Comparison of ENCODE assay signal across 9 cellular contexts in the genomic region with DNA sequence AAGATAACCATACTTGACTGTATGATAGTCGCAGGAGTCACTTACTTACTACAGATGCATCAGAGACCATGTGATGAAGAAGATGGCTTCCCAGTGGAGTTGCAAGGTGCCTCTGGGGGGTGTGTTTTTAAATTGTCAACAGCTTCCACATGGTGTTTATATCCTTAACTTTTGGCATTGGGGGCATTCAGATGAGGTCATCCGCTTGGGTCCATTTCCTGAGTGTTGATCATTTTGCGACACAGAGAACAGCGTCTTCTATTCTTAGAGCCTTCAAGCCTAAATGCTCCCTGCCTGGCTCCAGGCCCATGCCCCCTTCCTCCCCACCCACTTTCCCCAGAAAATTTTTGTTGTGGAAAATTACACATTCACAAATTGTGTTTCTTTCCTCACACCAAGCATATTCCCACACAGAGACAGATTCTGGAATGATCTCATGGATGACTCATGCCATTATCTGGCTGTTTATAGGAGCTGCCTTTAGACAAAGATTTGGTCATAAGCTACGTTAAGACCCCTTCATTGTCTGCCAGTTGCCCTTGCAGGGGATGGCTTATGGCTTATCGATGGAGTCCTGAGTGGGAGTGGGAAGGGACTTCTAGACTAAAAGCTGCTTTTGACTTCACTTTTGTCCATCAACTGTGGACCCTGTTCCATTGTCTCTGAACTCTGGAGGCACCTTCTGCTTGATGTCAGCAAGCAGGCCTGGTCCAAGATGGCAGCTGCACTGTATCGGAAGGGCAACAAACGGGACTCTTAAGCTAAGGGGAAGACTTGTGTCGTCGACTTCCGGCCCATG.
DNase-seq lines count a peak whose midpoint lies in the region; ATAC-seq, FAIRE-seq and TF ChIP-seq lines count a peak whose summit lies in the region.
"Had no signal": no experiment of that assay in that cellular context is flagged by ENCODE, and none has a peak within 500 bp of the region (broad histone marks: within the 10 kb centered on the region; RNA-seq: fewer than 3 reads in every experiment).

No MANE protein-coding gene starts in this region.

- H3K27ac Mint-ChIP-seq in natural killer cell treated with Interleukin-12 subunit alpha and Interleukin-12 subunit beta and Interleukin-15 and Interleukin-18, amount 100 ng/mL, for 72 hours: no peak overlapping the region
- H3K27ac Mint-ChIP-seq in natural killer cell: peak overlapping the region in 1 of 2 donors; percentile 52

- H3K27me3 Mint-ChIP-seq in natural killer cell treated with Interleukin-12 subunit alpha and Interleukin-12 subunit beta and Interleukin-15 and Interleukin-18, amount 100 ng/mL, for 72 hours: peaks cover 0 to 5% of the 10 kb centered on the region in 2 donors
- peaks cover 0 to 3% of the 10 kb centered on the region in 2 donors for H3K27me3 Mint-ChIP-seq in natural killer cell (ENCODE audit: low read depth in 2 of 2)

- intact Hi-C loops in natural killer cell (cut with micrococcal nuclease) (no loop called here), lower lobe of right lung (cut with DNase I) (no loop called here), vagina (cut with DNase I) (no loop called here)

- peaks cover 24 to 27% of the 10 kb centered on the region in 2 donors for H3K4me1 Mint-ChIP-seq in natural killer cell treated with Interleukin-12 subunit alpha and Interleukin-12 subunit beta and Interleukin-15 and Interleukin-18, amount 100 ng/mL, for 72 hours (ENCODE audit: low read depth in 2 of 2)
- H3K4me1 Mint-ChIP-seq in natural killer cell: peaks cover 14 to 19% of the 10 kb centered on the region in 2 donors

- H3K4me1 ChIP-seq in lower lobe of right lung (peaks cover 71% of the 10 kb centered on the region), vagina (peaks cover 86% of the 10 kb centered on the region)

- peak; percentile 57 for DNase-seq in natural killer cell treated with Interleukin-12 subunit alpha and Interleukin-12 subunit beta and Interleukin-15 and Interleukin-18, amount 100 ng/mL, for 72 hours (ENCODE audit: low spot score)
- no peak for DNase-seq in natural killer cell
- DNase-seq in bronchial epithelial cell (ENCODE audit: low read depth): peak; percentile 66
- DNase-seq in lower lobe of right lung: no peak
- no peak for DNase-seq in vagina (ENCODE audit: extremely low spot score in 2 of 2)
- no peak for DNase-seq in 8988T
- no peak for DNase-seq in stimulated activated CD4-positive, alpha-beta T cell treated with anti-CD3 and anti-CD28 coated beads, Interleukin-4, amount 100 ng/mL, for 1 hour

- H3K4me3 Mint-ChIP-seq in natural killer cell treated with Interleukin-12 subunit alpha and Interleukin-12 subunit beta and Interleukin-15 and Interleukin-18, amount 100 ng/mL, for 72 hours: no peak overlapping the region
- no peak overlapping the region for H3K4me3 Mint-ChIP-seq in natural killer cell

- no peak for TF ChIP-seq POLR2A in vagina (IDR thresholded peaks at IDR 0.05)

- ATAC-seq in natural killer cell treated with Interleukin-12 subunit alpha and Interleukin-12 subunit beta and Interleukin-15 and Interleukin-18, amount 100 ng/mL, for 72 hours: no peak
- ATAC-seq in natural killer cell (no peak), lower lobe of right lung (peak; percentile 49 to 62)
- no peak for ATAC-seq in activated CD4-positive, CD25-positive, alpha-beta regulatory T cell treated with anti-CD3 and anti-CD28 coated beads, Interleukin-2, amount 50 U/mL, for 24 hours

- FAIRE-seq in bronchial epithelial cell (lab: Jason Lieb, UNC): peak; percentile 7
- FAIRE-seq: G401.6 had no signal

- TF ChIP-seq CTCF in natural killer cell (IDR thresholded peaks at IDR 0.05) (no peak), bronchial epithelial cell (IDR thresholded peaks at IDR 0.05; ENCODE audit: insufficient read depth, low read length, severe bottlenecking) (no peak), lower lobe of right lung (IDR thresholded peaks at IDR 0.05) (no peak), vagina (IDR thresholded peaks at IDR 0.05) (no peak)

- H3K27ac ChIP-seq in lower lobe of right lung: peak overlapping the region; percentile 73
- peak overlapping the region; percentile 79 for H3K27ac ChIP-seq in vagina

- no peaks in the 10 kb centered on the region for H3K9me3 ChIP-seq in lower lobe of right lung
- H3K9me3 ChIP-seq in vagina: no peaks in the 10 kb centered on the region

- no peaks in the 10 kb centered on the region for H3K36me3 Mint-ChIP-seq in natural killer cell treated with Interleukin-12 subunit alpha and Interleukin-12 subunit beta and Interleukin-15 and Interleukin-18, amount 100 ng/mL, for 72 hours
- H3K36me3 Mint-ChIP-seq in natural killer cell: no peaks in the 10 kb centered on the region

- H3K4me3 ChIP-seq in bronchial epithelial cell (ENCODE audit: low read depth, low read length) (no peak overlapping the region), lower lobe of right lung (no peak overlapping the region), vagina (no peak overlapping the region)

- H3K36me3 ChIP-seq in bronchial epithelial cell (ENCODE audit: control insufficient read depth, insufficient read depth, low read length): no peaks in the 10 kb centered on the region
- peaks cover 4% of the 10 kb centered on the region for H3K36me3 ChIP-seq in lower lobe of right lung
- no peaks in the 10 kb centered on the region for H3K36me3 ChIP-seq in vagina

- H3K27me3 ChIP-seq in bronchial epithelial cell (ENCODE audit: control insufficient read depth, insufficient read depth, low read length) (no peaks in the 10 kb centered on the region), lower lobe of right lung (ENCODE audit: low read depth) (no peaks in the 10 kb centered on the region), vagina (no peaks in the 10 kb centered on the region)

- no peaks in the 10 kb centered on the region for H3K9me3 Mint-ChIP-seq in natural killer cell treated with Interleukin-12 subunit alpha and Interleukin-12 subunit beta and Interleukin-15 and Interleukin-18, amount 100 ng/mL, for 72 hours
- no peaks in the 10 kb centered on the region for H3K9me3 Mint-ChIP-seq in natural killer cell

Comparison
In these comparisons a context has a peak if more than half of its experiments do, and no peak if none do; other contexts are left out.
1. DNase-seq: peak in natural killer cell treated with Interleukin-12 subunit alpha and Interleukin-12 subunit beta and Interleukin-15 and Interleukin-18, amount 100 ng/mL, for 72 hours (single experiment) and bronchial epithelial cell (single experiment); none in natural killer cell (single experiment), lower lobe of right lung (single experiment), vagina (0 of 2), 8988T (single experiment) and stimulated activated CD4-positive, alpha-beta T cell treated with anti-CD3 and anti-CD28 coated beads, Interleukin-4, amount 100 ng/mL, for 1 hour (single experiment).
2. ATAC-seq: peak in lower lobe of right lung (2 of 2); none in natural killer cell treated with Interleukin-12 subunit alpha and Interleukin-12 subunit beta and Interleukin-15 and Interleukin-18, amount 100 ng/mL, for 72 hours (0 of 2), natural killer cell (0 of 3) and activated CD4-positive, CD25-positive, alpha-beta regulatory T cell treated with anti-CD3 and anti-CD28 coated beads, Interleukin-2, amount 50 U/mL, for 24 hours (0 of 2).